ENCODE assay signal across 8 cellular contexts in genomic region chr5:56479701-56480304, GRCh38.
DNase-seq lines count a peak whose midpoint lies in the region; ATAC-seq, FAIRE-seq and TF ChIP-seq lines count a peak whose summit lies in the region.

No MANE protein-coding gene starts in this region.

- peaks cover 32% of the 10 kb centered on the region for H3K4me1 Mint-ChIP-seq in activated naive CD4-positive, alpha-beta T cell treated with anti-CD3 and anti-CD28 coated beads for 36 hours (ENCODE audit: low read depth)
- H3K4me1 Mint-ChIP-seq in T-helper 17 cell, result peaks cover 53% of the 10 kb centered on the region

- no peak overlapping the region; the same call in 1 of the 2 replicates for H2BK15ac ChIP-seq in H1 (ENCODE audit: low read length)

- H4K5ac ChIP-seq in H1 (ENCODE audit: insufficient read length, low read depth, low read length), result no peak overlapping the region

- H3K14ac ChIP-seq in H1 (ENCODE audit: insufficient read length), result no peak overlapping the region

- no peaks in the 10 kb centered on the region for H4K20me1 ChIP-seq in H1 (replicated peaks in 1 of 2; ENCODE audit: control insufficient read depth in 1 of 2, insufficient read depth in 2 of 2, low read length in 2 of 2)

- peak overlapping the region; percentile 23 for H3K27ac Mint-ChIP-seq in activated naive CD4-positive, alpha-beta T cell treated with anti-CD3 and anti-CD28 coated beads for 36 hours
- H3K27ac Mint-ChIP-seq in T-helper 17 cell, result peak overlapping the region; percentile 99

- WGBS in H1 (ENCODE audit: extremely low coverage in 1 of 2, insufficient coverage in 1 of 2, insufficient read length in 1 of 2, insufficient replicate concordance in 2 of 2, low coverage in 1 of 2, low lambda C conversion rate in 2 of 2, missing lambda C conversion rate in 1 of 2), 2 experiments, result 91% methylated on average over 12 of the region's 12 CpGs; no CpG with 5 or more reads in 1 of the 2 experiments

- H3K79me1 ChIP-seq in H1 (ENCODE audit: low read depth, low read length), result no peaks in the 10 kb centered on the region

- no peak overlapping the region for H3K56ac ChIP-seq in H1 (replicated peaks; ENCODE audit: insufficient read length, low read depth, low read length)

- CTCF ChIA-PET in activated naive CD4-positive, alpha-beta T cell treated with anti-CD3 and anti-CD28 coated beads for 36 hours (lab: Charles Lee), result interaction anchor here (0.6 to 1.7 kb wide), 5 partner anchors 14 to 359 kb away, joined by 3 to 8 read pairs (median 4); no protein-coding TSS in a partner anchor
- CTCF ChIA-PET in H1 (lab: Charles Lee; ENCODE audit: partially characterized antibody), result interaction anchor here (0.6 to 1.4 kb wide), 9 partner anchors 10 to 851 kb away, joined by 3 to 6 read pairs (median 4); no protein-coding TSS in a partner anchor

- TF ChIP-seq POLR2A in H1 (IDR thresholded peaks at IDR 0.05; ENCODE audit: control extremely low read depth in 1 of 2, low read depth in 2 of 2, low read length in 2 of 2), result no peak

- no peak for FAIRE-seq in H1 (lab: Jason Lieb, UNC)

- H3K27me3 ChIP-seq in H1 (replicated peaks in 1 of 4; ENCODE audit: control insufficient read depth in 3 of 4, extremely low read depth in 1 of 4, insufficient read depth in 3 of 4, low read length in 3 of 4), result peaks cover 0 to 30% (median 13%) of the 10 kb centered on the region in 4 experiments; a peak in 6 of 7 replicates

- H3K36me3 Mint-ChIP-seq in activated naive CD4-positive, alpha-beta T cell treated with anti-CD3 and anti-CD28 coated beads for 36 hours (ENCODE audit: low read depth), result no peaks in the 10 kb centered on the region
- H3K36me3 Mint-ChIP-seq in T-helper 17 cell (ENCODE audit: low read depth), result no peaks in the 10 kb centered on the region

- H3K4me1 ChIP-seq in H1 (replicated peaks in 1 of 4; ENCODE audit: control insufficient read depth in 3 of 4, insufficient read depth in 4 of 4, low read length in 3 of 4), result peaks cover 0 to 8% (median 3%) of the 10 kb centered on the region in 4 experiments; a peak in 3 of 7 replicates

- POLR2A ChIA-PET in H1 (lab: Charles Lee; ENCODE audit: partially characterized antibody), result interaction anchor here (0.6 kb wide), 1 partner anchor 167 kb away, joined by 3 read pairs; no protein-coding TSS in a partner anchor

- no peak overlapping the region for H3K23ac ChIP-seq in H1 (ENCODE audit: insufficient read length)

- H3K9me3 ChIP-seq in T-helper 17 cell (ENCODE audit: control insufficient read depth, low read length, poor library complexity, severe bottlenecking) (no peaks in the 10 kb centered on the region), H1 (ENCODE audit: insufficient read depth in 2 of 2, low read depth in 1 of 2, low read length in 1 of 2) (no peaks in the 10 kb centered on the region)

- no peak for TF ChIP-seq EP300 in H1 (IDR thresholded peaks at IDR 0.05; ENCODE audit: borderline replicate concordance in 1 of 2, low read depth in 2 of 2, low read length in 2 of 2)

- H3K9ac ChIP-seq in H1 (replicated peaks in 1 of 4; ENCODE audit: extremely low read depth in 1 of 4, low read depth in 3 of 4, low read length in 3 of 4), result peak overlapping the region in 1 of 4 experiments; percentile 42; a peak in 2 of 7 replicates

- no peak for TF ChIP-seq CTCF in H1 (IDR thresholded peaks at IDR 0.05; ENCODE audit: control extremely low read depth in 1 of 3, insufficient read depth in 1 of 3, low read depth in 1 of 3, low read length in 3 of 3)
- no peak for TF ChIP-seq CTCF in omental fat pad (IDR thresholded peaks at IDR 0.05)

- intact Hi-C loops in activated naive CD4-positive, alpha-beta T cell treated with anti-CD3 and anti-CD28 coated beads for 36 hours (cut with micrococcal nuclease), result loop anchor here (1.0 to 5.0 kb wide), 6 partner anchors 107 to 357 kb away; partner anchors contain the start of gene MAP3K1

- no peaks in the 10 kb centered on the region for H3K9me3 Mint-ChIP-seq in activated naive CD4-positive, alpha-beta T cell treated with anti-CD3 and anti-CD28 coated beads for 36 hours

- H2BK12ac ChIP-seq in H1 (ENCODE audit: low read depth, low read length), result 0 out of 2 replicates have a peak overlapping the region, but pooled peaks have one; percentile 14

- no peaks in the 10 kb centered on the region for H3K27me3 Mint-ChIP-seq in activated naive CD4-positive, alpha-beta T cell treated with anti-CD3 and anti-CD28 coated beads for 36 hours (ENCODE audit: low read depth)
- H3K27me3 Mint-ChIP-seq in T-helper 17 cell, result no peaks in the 10 kb centered on the region

- no peak overlapping the region for H3K27ac ChIP-seq in H1 (ENCODE audit: low read depth, low read length)

- peak overlapping the region; percentile 65 for H3K4me3 Mint-ChIP-seq in activated naive CD4-positive, alpha-beta T cell treated with anti-CD3 and anti-CD28 coated beads for 36 hours
- peak overlapping the region; percentile 87 for H3K4me3 Mint-ChIP-seq in T-helper 17 cell

- DNase-seq in activated naive CD4-positive, alpha-beta T cell treated with anti-CD3 and anti-CD28 coated beads for 36 hours, result peak; percentile 42
- DNase-seq in activated naive CD4-positive, alpha-beta T cell (lab: John Stamatoyannopoulos, UW), result no peak
- DNase-seq in T-helper 17 cell, result peak in 2 of 3 donors; percentile 23 to 39
- no peak for DNase-seq in H1 (ENCODE audit: low read depth in 1 of 2, low spot score in 2 of 2)
- no peak for DNase-seq in omental fat pad (ENCODE audit: low spot score)
- no peak for DNase-seq in SIG-M5 treated with dmso at 0.1 percent for 504 hours (lab: John Stamatoyannopoulos, UW; ENCODE audit: unreplicated experiment)
- DNase-seq in NCI-H524 treated with DMSO at 0.1 percent for 48 hours (lab: John Stamatoyannopoulos, UW), result no peak

- ATAC-seq in T-helper 17 cell, result peak; percentile 75
- peak; percentile 35 for ATAC-seq in omental fat pad (ENCODE audit: low FRiP score)
- no peak for ATAC-seq in GM21576 (IDR thresholded peaks at IDR 0.05; ENCODE audit: unreplicated experiment)

- no peak overlapping the region for H2BK5ac ChIP-seq in H1 (ENCODE audit: low read depth, low read length)

- H3K23me2 ChIP-seq in H1 (ENCODE audit: low read depth, low read length), result peaks cover 9% of the 10 kb centered on the region; the same call in 1 of the 2 replicates

- H4K8ac ChIP-seq in H1 (ENCODE audit: extremely low read depth, insufficient read depth, low read length), result no peak overlapping the region

- no peaks in the 10 kb centered on the region for H3K79me2 ChIP-seq in H1 (ENCODE audit: control insufficient read depth in 1 of 2, insufficient read depth in 2 of 2, low read length in 2 of 2)

- peak overlapping the region in 1 of 4 experiments; percentile 79; a peak in 4 of 8 replicates for H3K4me3 ChIP-seq in H1 (ENCODE audit: extremely low read depth in 1 of 4, insufficient read depth in 2 of 4, low read depth in 3 of 4, low read length in 4 of 4)

- peak overlapping the region; percentile 78 to 98 for H3K4me2 ChIP-seq in H1 (ENCODE audit: insufficient read depth in 1 of 2, low read depth in 2 of 2, low read length in 2 of 2)

- H2AFZ ChIP-seq in H1 (ENCODE audit: low read length), result peak overlapping the region; percentile 76; the same call in 1 of the 2 replicates

- no peak for TF ChIP-seq RAD21 in H1 (IDR thresholded peaks at IDR 0.05 in 1 of 2, conservative IDR thresholded peaks at IDR 0.05 in 1 of 2; ENCODE audit: low read depth in 2 of 2, low read length in 2 of 2)

- no peak overlapping the region for H4K91ac ChIP-seq in H1 (replicated peaks; ENCODE audit: insufficient read length, low read length)

- H2AK5ac ChIP-seq in H1 (ENCODE audit: low read depth, low read length), result no peak overlapping the region

- H3K4ac ChIP-seq in H1 (replicated peaks; ENCODE audit: insufficient read length, low read depth, low read length), result no peak overlapping the region

- H3K18ac ChIP-seq in H1 (ENCODE audit: extremely low read depth, low read length), result no peak overlapping the region

- H2BK20ac ChIP-seq in H1 (ENCODE audit: low read length), result no peak overlapping the region

- no peak overlapping the region for H2BK120ac ChIP-seq in H1 (replicated peaks; ENCODE audit: low read depth, low read length)

- no peaks in the 10 kb centered on the region for H3K36me3 ChIP-seq in H1 (ENCODE audit: control insufficient read depth in 2 of 4, insufficient read depth in 4 of 4, low read length in 3 of 4)

TF ChIP-seq in H1, 55 proteins besides CTCF, POLR2A, EP300 and RAD21:
- TF ChIP-seq BCL11A (IDR thresholded peaks at IDR 0.05; ENCODE audit: low read depth in 2 of 2, low read length in 2 of 2) (no peak), YY1 (IDR thresholded peaks at IDR 0.05; ENCODE audit: low read depth, low read length) (no peak), JUN (IDR thresholded peaks at IDR 0.05; ENCODE audit: low read depth, low read length) (no peak), GTF2F1 (IDR thresholded peaks at IDR 0.05; ENCODE audit: borderline replicate concordance, low read depth, low read length) (no peak)

Comparison
In these comparisons a context has a peak if more than half of its experiments do, and no peak if none do; other contexts are left out.
1. DNase-seq: peak in activated naive CD4-positive, alpha-beta T cell treated with anti-CD3 and anti-CD28 coated beads for 36 hours (single experiment) and T-helper 17 cell (2 of 3); none in activated naive CD4-positive, alpha-beta T cell (0 of 4), H1 (0 of 2), omental fat pad (single experiment), SIG-M5 treated with dmso at 0.1 percent for 504 hours (single experiment) and NCI-H524 treated with DMSO at 0.1 percent for 48 hours (single experiment).